8 cellular contexts compared by ENCODE assay signal in genomic region chr12:7142057-7142644, GRCh38. TPM values are rescaled to one million over a fixed set of nuclear protein-coding genes. Genes with fewer than 3 reads are reported as not detected.
DNase-seq lines count a peak whose midpoint lies in the region; ATAC-seq and TF ChIP-seq lines count a peak whose summit lies in the region.

No MANE protein-coding gene starts in this region.

- no peak overlapping the region for H3K27ac ChIP-seq in osteoblast (ENCODE audit: low read depth, low read length)

- no peaks in the 10 kb centered on the region for H3K9me3 ChIP-seq in osteoblast (ENCODE audit: low read depth, low read length)

- H3K4me2 ChIP-seq in osteoblast (ENCODE audit: insufficient read depth, low read length), result no peak overlapping the region

- no peaks in the 10 kb centered on the region for H3K27me3 ChIP-seq in osteoblast (ENCODE audit: insufficient read depth, low read length)

- H3K79me2 ChIP-seq in osteoblast (ENCODE audit: insufficient read depth, low read length), result no peaks in the 10 kb centered on the region

- DNase-seq in AG10803 (ENCODE audit: low read depth) (peak; percentile 32), NOMO-1 treated with dmso at 0.1 percent for 144 hours (lab: John Stamatoyannopoulos, UW; ENCODE audit: unreplicated experiment) (peak; percentile 18), fibroblast of mammary gland (ENCODE audit: low read depth) (peak; percentile 53), osteoblast (ENCODE audit: insufficient read length, low spot score, missing footprints) (peak; percentile 93), superior temporal gyrus (ENCODE audit: extremely low spot score) (no peak)
- DNase-seq in activated CD8-positive, alpha-beta memory T cell treated with anti-CD3 and anti-CD28 coated beads, Interleukin-2, amount 50 U/mL, for 48 hours, result peak; percentile 69

- H2AFZ ChIP-seq in osteoblast (ENCODE audit: low read length), result no peak overlapping the region

- no peaks in the 10 kb centered on the region for H3K36me3 ChIP-seq in osteoblast (ENCODE audit: insufficient read depth, low read length)

- peaks cover 3% of the 10 kb centered on the region for H3K4me1 ChIP-seq in osteoblast (ENCODE audit: insufficient read depth, low read length)

- TF ChIP-seq CTCF in AG10803 (conservative IDR thresholded peaks at IDR 0.05; ENCODE audit: low read length), result peak; percentile 82
- TF ChIP-seq CTCF in fibroblast of mammary gland (conservative IDR thresholded peaks at IDR 0.05; ENCODE audit: control insufficient read depth, insufficient read depth, low read depth, low read length), result peak; percentile 83
- TF ChIP-seq CTCF in osteoblast (IDR thresholded peaks at IDR 0.05; ENCODE audit: extremely low read depth, low read depth, low read length), result peak; percentile 87

- no peak overlapping the region for H3K4me3 ChIP-seq in AG10803 (ENCODE audit: low read length)
- no peak overlapping the region for H3K4me3 ChIP-seq in fibroblast of mammary gland (ENCODE audit: control insufficient read depth, low read depth, low read length)
- H3K4me3 ChIP-seq in osteoblast (ENCODE audit: insufficient read depth, low read length), result no peak overlapping the region

- ATAC-seq in GM21825 (IDR thresholded peaks at IDR 0.05; ENCODE audit: unreplicated experiment), result peak; percentile 50
- ATAC-seq in HG02588 (IDR thresholded peaks at IDR 0.05; ENCODE audit: unreplicated experiment), result no peak

- no peaks in the 10 kb centered on the region for H4K20me1 ChIP-seq in osteoblast (ENCODE audit: insufficient read depth, low read length)

RNA-seq across cellular contexts. Expression of gene CLSTN3, which starts 12.0 kb away (rescaled TPM):
- 6.2 and 7.6 TPM in 2 replicates for total RNA-seq in osteoblast

RNA-seq across cellular contexts. Expression of gene RBP5, which starts 13.5 kb away (rescaled TPM):
- not detected in 2 replicates for total RNA-seq in osteoblast

RNA-seq across cellular contexts. Expression of gene C1RL, which starts 33.1 kb away (rescaled TPM):
- 63.7 and 67.5 TPM in 2 replicates for total RNA-seq in osteoblast

RNA-seq across cellular contexts. Expression of gene PEX5, which starts 47.3 kb away (rescaled TPM):
- 35.7 and 48.5 TPM in 2 replicates for total RNA-seq in osteoblast

RNA-seq across cellular contexts. Expression of gene C1R, which starts 49.9 kb away (rescaled TPM):
- 313 and 330 TPM in 2 replicates for total RNA-seq in osteoblast
